In the genomic region with DNA sequence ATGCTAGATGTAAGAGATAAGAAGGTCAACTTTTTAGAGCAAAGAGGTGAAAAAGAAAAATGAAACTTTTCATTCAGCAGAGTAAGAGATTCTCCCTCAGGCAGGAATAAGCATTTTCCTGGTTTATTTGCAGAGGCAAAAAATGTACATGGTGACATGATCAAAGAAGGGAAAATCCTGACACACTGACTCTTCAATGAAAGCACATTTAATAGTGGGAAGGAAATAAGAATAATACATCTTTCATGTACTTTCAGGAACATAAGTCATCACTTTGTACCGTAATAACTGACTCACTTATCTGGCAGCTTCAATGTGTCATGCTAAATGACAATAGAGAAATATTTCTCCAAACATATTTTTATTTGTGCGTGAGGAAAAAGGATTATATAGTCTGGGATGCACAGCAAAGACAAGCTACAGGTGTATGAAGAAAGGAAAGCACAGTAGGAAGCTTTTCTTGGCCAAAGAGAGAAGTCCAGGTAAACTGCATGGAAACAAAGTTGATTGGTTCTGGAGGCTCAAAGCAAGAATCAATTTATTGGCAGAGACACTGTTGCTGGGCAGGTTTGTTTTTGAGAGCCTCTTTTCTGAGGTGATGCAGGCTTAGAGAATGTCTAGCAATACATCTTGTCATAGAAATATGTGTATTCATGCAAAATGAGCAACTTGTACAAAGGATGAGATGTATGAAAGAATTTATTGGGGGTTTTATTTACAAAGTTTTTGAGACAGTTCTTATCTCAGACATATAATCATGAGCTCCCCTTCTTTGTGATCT, we compare ENCODE assay signal across 15 cellular contexts.
DNase-seq lines count a peak whose midpoint lies in the region; ATAC-seq and TF ChIP-seq lines count a peak whose summit lies in the region.
"Had no signal": no experiment of that assay in that cellular context is flagged by ENCODE, and none has a peak within 500 bp of the region (broad histone marks: within the 10 kb centered on the region; RNA-seq: fewer than 3 reads in every experiment).

No MANE protein-coding gene starts in this region.

- TF ChIP-seq RAD21 in HCT116 (IDR thresholded peaks at IDR 0.05; ENCODE audit: low read depth) = no peak

- CTCF ChIA-PET in HCT116 (lab: Charles Lee) = no interaction called here
- CTCF ChIA-PET in RWPE1 (lab: Yijun Ruan, JAX) = interaction anchor here (0.5 kb wide), 1 partner anchor 528 kb away, joined by 3 read pairs; no protein-coding TSS in a partner anchor

- no peaks in the 10 kb centered on the region for H3F3A ChIP-seq in neural progenitor cell (ENCODE audit: low read depth)

- H3K4me3 ChIP-seq in HCT116 (replicated peaks in 1 of 2; ENCODE audit: low read depth in 1 of 2, low read length in 2 of 2) (no peak overlapping the region), retinal pigment epithelial cell (ENCODE audit: low read length) (no peak overlapping the region), neural progenitor cell (no peak overlapping the region)
- H3K4me3 ChIP-seq: upper lobe of right lung had no signal

- H4K20me1 ChIP-seq in HCT116 (ENCODE audit: insufficient read depth) (no peaks in the 10 kb centered on the region), neural progenitor cell (ENCODE audit: low read depth) (no peaks in the 10 kb centered on the region)

- no peaks in the 10 kb centered on the region for H3K36me3 Mint-ChIP-seq in neural progenitor cell

- BruUV-seq in HCT116 (replicated peaks; lab: Mats Ljungman, UMichigan) = no TSS peak

- H3K27me3 ChIP-seq in HCT116 (ENCODE audit: insufficient read depth, low read length) (no peaks in the 10 kb centered on the region), neural progenitor cell (no peaks in the 10 kb centered on the region)
- H3K27me3 ChIP-seq: upper lobe of right lung had no signal

- H3K9ac ChIP-seq in HCT116 (ENCODE audit: low read length) (no peak overlapping the region), neural progenitor cell (no peak overlapping the region)

- H3K9me3 Mint-ChIP-seq in neural progenitor cell = no peaks in the 10 kb centered on the region

- RAD21 ChIA-PET in HCT116 (lab: Charles Lee; ENCODE audit: low non-redundant PET in 1 of 2, low total read pairs in 2 of 2, uncharacterized antibody in 2 of 2, unreplicated experiment in 2 of 2) = no interaction called here

- ATAC-seq in HCT116 (peak; percentile 79), left colon (no peak)
- ATAC-seq: upper lobe of right lung had no signal

- TF ChIP-seq CTCF in HCT116 (IDR thresholded peaks at IDR 0.05 in 2 of 3, conservative IDR thresholded peaks at IDR 0.05 in 1 of 3; ENCODE audit: borderline replicate concordance in 1 of 3, insufficient read depth in 1 of 3, low read depth in 2 of 3, low read length in 2 of 3) (no peak), RWPE1 (conservative IDR thresholded peaks at IDR 0.05; ENCODE audit: low read depth) (no peak), retinal pigment epithelial cell (conservative IDR thresholded peaks at IDR 0.05; ENCODE audit: low read depth, low read length) (no peak), neural progenitor cell (IDR thresholded peaks at IDR 0.05) (no peak)

- H2AFZ ChIP-seq in HCT116 (ENCODE audit: low read depth, low read length, poor library complexity, severe bottlenecking) (peak overlapping the region; percentile 65), neural progenitor cell (replicated peaks) (no peak overlapping the region)

- H3K27ac Mint-ChIP-seq in neural progenitor cell = no peak overlapping the region

- intact Hi-C loops in HCT116 (cut with micrococcal nuclease) (no loop called here), left colon (cut with DNase I, micrococcal nuclease) (no loop called here)

- no peaks in the 10 kb centered on the region for H3K4me1 Mint-ChIP-seq in neural progenitor cell

- H3K79me2 ChIP-seq in HCT116 (ENCODE audit: insufficient read depth, low read length) (no peaks in the 10 kb centered on the region), neural progenitor cell (ENCODE audit: low read depth) (no peaks in the 10 kb centered on the region)

- H3K4me1 ChIP-seq in HCT116 (ENCODE audit: control insufficient read depth in 1 of 2, insufficient read depth in 2 of 2, low read length in 2 of 2) = peaks cover 6 to 17% of the 10 kb centered on the region in 2 experiments; a peak in 3 of 4 replicates
- H3K4me1 ChIP-seq in neural progenitor cell = no peaks in the 10 kb centered on the region
- H3K4me1 ChIP-seq: upper lobe of right lung had no signal

- H3K27ac ChIP-seq in HCT116 (ENCODE audit: low read depth, low read length) = no peak overlapping the region
- no peak overlapping the region for H3K27ac ChIP-seq in RWPE1
- H3K27ac ChIP-seq in neural progenitor cell = no peak overlapping the region
- H3K27ac ChIP-seq: upper lobe of right lung, WERI-Rb-1 had no signal

- no peaks in the 10 kb centered on the region for H3K36me3 ChIP-seq in HCT116 (ENCODE audit: control insufficient read depth in 1 of 2, insufficient read depth in 2 of 2, low read length in 2 of 2)
- no peaks in the 10 kb centered on the region for H3K36me3 ChIP-seq in neural progenitor cell
- H3K36me3 ChIP-seq: upper lobe of right lung, WERI-Rb-1 had no signal

- DNase-seq in HCT116 (ENCODE audit: low read depth, low spot score) (peak; percentile 45), RWPE1 (ENCODE audit: low spot score) (peak; percentile 27), dermis microvascular lymphatic vessel endothelial cell (ENCODE audit: low read depth in 2 of 2) (peak; percentile 80 to 91), retinal pigment epithelial cell (ENCODE audit: low read depth) (peak; percentile 4), neural progenitor cell (ENCODE audit: low spot score) (no peak), left colon (no peak), hippocampal formation (lab: John Stamatoyannopoulos, UW) (no peak)
- DNase-seq: activated CD8-positive, alpha-beta memory T cell treated with anti-CD3 and anti-CD28 coated beads for 24 hours; C1 segment of cervical spinal cord; GDM1; NCI-H2107; NK-92 treated with Interleukin-12 subunit alpha and Interleukin-12 subunit beta, amount 100 ng/mL, for 24 hours; stimulated activated CD4-positive, alpha-beta T cell treated with anti-CD3 and anti-CD28 coated beads, Interleukin-2, amount 100 ng/mL, for 48 hours; upper lobe of right lung; WERI-Rb-1 had no signal

- TF ChIP-seq POLR2A in HCT116 (IDR thresholded peaks at IDR 0.05; ENCODE audit: borderline replicate concordance, extremely low read depth, insufficient read depth, insufficient read length) = no peak

- H3K9me3 ChIP-seq in HCT116 (ENCODE audit: control insufficient read depth in 1 of 2, insufficient read depth in 1 of 2, low read depth in 1 of 2, low read length in 2 of 2) = no peaks in the 10 kb centered on the region
- no peaks in the 10 kb centered on the region for H3K9me3 ChIP-seq in neural progenitor cell (ENCODE audit: low read depth)
- H3K9me3 ChIP-seq: upper lobe of right lung had no signal

- H3K4me2 ChIP-seq in HCT116 (ENCODE audit: low read length) = peak overlapping the region; percentile 58
- no peak overlapping the region for H3K4me2 ChIP-seq in neural progenitor cell

- peaks cover 3% of the 10 kb centered on the region for H3K27me3 Mint-ChIP-seq in neural progenitor cell (ENCODE audit: insufficient read depth, low read depth)

- POLR2A ChIA-PET in HCT116 (lab: Charles Lee) (no interaction called here), RWPE1 (lab: Yijun Ruan, JAX; ENCODE audit: low non-redundant PET) (no interaction called here)

- H3K4me3 Mint-ChIP-seq in neural progenitor cell = no peak overlapping the region

- H3K9me2 ChIP-seq in HCT116 (ENCODE audit: insufficient read depth) = no peaks in the 10 kb centered on the region

TF ChIP-seq in HCT116, 20 proteins besides CTCF, POLR2A, EP300 and RAD21 (continues in another document):
- TF ChIP-seq JUND (IDR thresholded peaks at IDR 0.05) (peak; percentile 69), EGR1 (IDR thresholded peaks at IDR 0.05; ENCODE audit: low read depth) (no peak), CEBPB (IDR thresholded peaks at IDR 0.05; ENCODE audit: low read depth) (0 out of 2 replicates have a peak, but pooled peaks have one; percentile 21), FOSL1 (IDR thresholded peaks at IDR 0.05; ENCODE audit: low read depth) (peak; percentile 70), SP1 (IDR thresholded peaks at IDR 0.05; ENCODE audit: low read depth) (peak; percentile 18; the same call in 1 of the 2 replicates), CBX3 (IDR thresholded peaks at IDR 0.05; ENCODE audit: low read depth) (no peak), EZH2 (IDR thresholded peaks at IDR 0.05) (no peak), SRF (IDR thresholded peaks at IDR 0.05; ENCODE audit: low read depth) (no peak), ZFX (IDR thresholded peaks at IDR 0.05) (no peak), ELF1 (IDR thresholded peaks at IDR 0.05; ENCODE audit: borderline replicate concordance, low read depth) (no peak), TCF7L2 (IDR thresholded peaks at IDR 0.05; ENCODE audit: borderline replicate concordance, extremely low read depth, insufficient read depth, insufficient read length) (no peak), SIN3A (IDR thresholded peaks at IDR 0.05; ENCODE audit: low read depth) (no peak; the same call in 1 of the 2 replicates)
- TF ChIP-seq, protein P1, sequence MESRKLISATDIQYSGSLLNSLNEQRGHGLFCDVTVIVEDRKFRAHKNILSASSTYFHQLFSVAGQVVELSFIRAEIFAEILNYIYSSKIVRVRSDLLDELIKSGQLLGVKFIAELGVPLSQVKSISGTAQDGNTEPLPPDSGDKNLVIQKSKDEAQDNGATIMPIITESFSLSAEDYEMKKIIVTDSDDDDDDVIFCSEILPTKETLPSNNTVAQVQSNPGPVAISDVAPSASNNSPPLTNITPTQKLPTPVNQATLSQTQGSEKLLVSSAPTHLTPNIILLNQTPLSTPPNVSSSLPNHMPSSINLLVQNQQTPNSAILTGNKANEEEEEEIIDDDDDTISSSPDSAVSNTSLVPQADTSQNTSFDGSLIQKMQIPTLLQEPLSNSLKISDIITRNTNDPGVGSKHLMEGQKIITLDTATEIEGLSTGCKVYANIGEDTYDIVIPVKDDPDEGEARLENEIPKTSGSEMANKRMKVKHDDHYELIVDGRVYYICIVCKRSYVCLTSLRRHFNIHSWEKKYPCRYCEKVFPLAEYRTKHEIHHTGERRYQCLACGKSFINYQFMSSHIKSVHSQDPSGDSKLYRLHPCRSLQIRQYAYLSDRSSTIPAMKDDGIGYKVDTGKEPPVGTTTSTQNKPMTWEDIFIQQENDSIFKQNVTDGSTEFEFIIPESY (IDR thresholded peaks at IDR 0.05; ENCODE audit: extremely low read depth, insufficient replicate concordance, low read length) = no peak

Comparison
In these comparisons a context has a peak if more than half of its experiments do, and no peak if none do; other contexts are left out.
1. DNase-seq: peak in HCT116 (single experiment), RWPE1 (single experiment), dermis microvascular lymphatic vessel endothelial cell (2 of 2) and retinal pigment epithelial cell (single experiment); none in neural progenitor cell (single experiment), left colon (0 of 2) and hippocampal formation (0 of 2).